In genomic region chr2:64608867-64609228, GRCh38 we compare ENCODE assay signal across 8 cellular contexts. TPM values are rescaled to one million over a fixed set of nuclear protein-coding genes. Genes with fewer than 3 reads are reported as not detected.
DNase-seq lines count a peak whose midpoint lies in the region; ATAC-seq, FAIRE-seq and TF ChIP-seq lines count a peak whose summit lies in the region.

No MANE protein-coding gene starts in this region.

- H3K4me3 ChIP-seq in keratinocyte (ENCODE audit: control insufficient read depth in 2 of 3, extremely low read depth in 1 of 3, insufficient read depth in 2 of 3, low read depth in 1 of 3, low read length in 3 of 3) (peak overlapping the region in 1 of 3 experiments; percentile 32), thymus (ENCODE audit: low read length) (peak overlapping the region; percentile 69)

- intact Hi-C loops in Right ventricle myocardium inferior (cut with DNase I) (loop anchor here (5.0 kb wide), 1 partner anchor 38 kb away; no protein-coding TSS in a partner anchor), cardiac septum (cut with DNase I) (loop anchor here (1.0 to 2.0 kb wide), 2 partner anchors 38 to 256 kb away; no protein-coding TSS in a partner anchor)
- intact Hi-C loops in activated CD8-positive, alpha-beta T cell treated with anti-CD3 and anti-CD28 coated beads for 36 hours (cut with micrococcal nuclease): loop anchor here (5.0 kb wide), 1 partner anchor 33 kb away; no protein-coding TSS in a partner anchor

- H3K79me2 ChIP-seq in keratinocyte (ENCODE audit: control insufficient read depth, insufficient read depth, low read length): no peaks in the 10 kb centered on the region

- TF ChIP-seq CTCF in activated CD8-positive, alpha-beta T cell treated with anti-CD3 and anti-CD28 coated beads for 36 hours (IDR thresholded peaks at IDR 0.05): no peak
- TF ChIP-seq CTCF in keratinocyte (optimal IDR thresholded peaks at IDR 0.05 in 1 of 3, IDR thresholded peaks at IDR 0.05 in 1 of 3, conservative IDR thresholded peaks at IDR 0.05 in 1 of 3; ENCODE audit: extremely low read depth in 1 of 3, insufficient read depth in 2 of 3, low read length in 3 of 3): peak in 1 of 3 experiments; percentile 0

- H3K4me1 Mint-ChIP-seq in activated CD8-positive, alpha-beta T cell treated with anti-CD3 and anti-CD28 coated beads for 36 hours (ENCODE audit: low read depth): peaks cover 22% of the 10 kb centered on the region

- H3K27ac ChIP-seq in keratinocyte (ENCODE audit: control insufficient read depth, insufficient read depth, low read length): peak overlapping the region; percentile 25
- peak overlapping the region; percentile 46 for H3K27ac ChIP-seq in thymus (ENCODE audit: low read depth)

- H3K36me3 Mint-ChIP-seq in activated CD8-positive, alpha-beta T cell treated with anti-CD3 and anti-CD28 coated beads for 36 hours (ENCODE audit: low read depth): no peaks in the 10 kb centered on the region

- H3K27ac Mint-ChIP-seq in activated CD8-positive, alpha-beta T cell treated with anti-CD3 and anti-CD28 coated beads for 36 hours: peak overlapping the region; percentile 68

- FAIRE-seq in keratinocyte (lab: Jason Lieb, UNC): no peak

- H3K4me1 ChIP-seq in keratinocyte (ENCODE audit: control insufficient read depth, extremely low read depth, insufficient read depth, low read length): peaks cover 40% of the 10 kb centered on the region
- peaks cover 10% of the 10 kb centered on the region for H3K4me1 ChIP-seq in thymus (ENCODE audit: control insufficient read depth, insufficient read depth, low read length)

- dilution Hi-C loops in keratinocyte (cut with MboI; ENCODE audit: extremely low pct_ligation_motif_present, low sequenced_read_pairs): no loop called here

- H3K4me3 Mint-ChIP-seq in activated CD8-positive, alpha-beta T cell treated with anti-CD3 and anti-CD28 coated beads for 36 hours: peak overlapping the region; percentile 64

- peak overlapping the region; percentile 68 for H2AFZ ChIP-seq in keratinocyte (ENCODE audit: control insufficient read depth, low read length)

- 19% methylated on average over 20 of the region's 20 CpGs for WGBS in thymus

- CTCF ChIA-PET in activated CD8-positive, alpha-beta T cell treated with anti-CD3 and anti-CD28 coated beads for 36 hours (lab: Charles Lee): interaction anchor here (0.6 to 4.0 kb wide), 24 partner anchors 9 to 278 kb away, joined by 3 to 42 read pairs (median 4); partner anchors contain the start of genes AFTPH and SERTAD2

- no peaks in the 10 kb centered on the region for H4K20me1 ChIP-seq in keratinocyte (ENCODE audit: control insufficient read depth, extremely low read depth, insufficient read depth, low read length)

- peak; percentile 14 for ATAC-seq in Right ventricle myocardium inferior
- no peak for ATAC-seq in activated CD8-positive, alpha-beta T cell treated with anti-CD3 and anti-CD28 coated beads for 36 hours

- H3K9ac ChIP-seq in keratinocyte (ENCODE audit: control insufficient read depth, extremely low read depth, insufficient read depth, low read length): peak overlapping the region; percentile 63

- H3K27me3 Mint-ChIP-seq in activated CD8-positive, alpha-beta T cell treated with anti-CD3 and anti-CD28 coated beads for 36 hours: no peaks in the 10 kb centered on the region

- peaks cover 3% of the 10 kb centered on the region for H3K9me3 ChIP-seq in keratinocyte (ENCODE audit: control insufficient read depth, low read depth, low read length)
- H3K9me3 ChIP-seq in thymus (ENCODE audit: control insufficient read depth): no peaks in the 10 kb centered on the region

- no peaks in the 10 kb centered on the region for H3K27me3 ChIP-seq in keratinocyte (ENCODE audit: control insufficient read depth, extremely low read depth, insufficient read depth, low read length)
- H3K27me3 ChIP-seq in thymus (ENCODE audit: control insufficient read depth, insufficient read depth): no peaks in the 10 kb centered on the region

- H3K9me1 ChIP-seq in keratinocyte (ENCODE audit: control insufficient read depth, extremely low read depth, insufficient read depth, low read length): no peaks in the 10 kb centered on the region

- H3K4me2 ChIP-seq in keratinocyte (ENCODE audit: control insufficient read depth, extremely low read depth, insufficient read depth, low read depth, low read length): peak overlapping the region; percentile 56

- POLR2A ChIA-PET in activated CD8-positive, alpha-beta T cell treated with anti-CD3 and anti-CD28 coated beads for 36 hours (lab: Charles Lee): interaction anchor here (0.8 to 5.6 kb wide), 9 partner anchors 9 to 85 kb away, joined by 3 to 34 read pairs (median 4); partner anchors contain the start of genes AFTPH and SERTAD2

- DNase-seq in Right ventricle myocardium inferior (ENCODE audit: missing footprints) (no peak), cardiac septum (ENCODE audit: low spot score) (no peak), keratinocyte (ENCODE audit: low read depth, low spot score) (no peak), SKM-1 treated with dmso at 0.1 percent for 144 hours (lab: John Stamatoyannopoulos, UW; ENCODE audit: unreplicated experiment) (no peak), NCI-H524 (lab: John Stamatoyannopoulos, UW) (no peak)
- no peak for DNase-seq in activated CD8-positive, alpha-beta T cell treated with anti-CD3 and anti-CD28 coated beads for 36 hours
- no peak for DNase-seq in stimulated activated CD4-positive, alpha-beta T cell treated with anti-CD3 and anti-CD28 coated beads, Interleukin-15, amount 100 ng/mL, for 24 hours

- H3K9me3 Mint-ChIP-seq in activated CD8-positive, alpha-beta T cell treated with anti-CD3 and anti-CD28 coated beads for 36 hours: no peaks in the 10 kb centered on the region

- no peaks in the 10 kb centered on the region for H3K36me3 ChIP-seq in keratinocyte (ENCODE audit: control insufficient read depth in 2 of 2, extremely low read depth in 1 of 2, insufficient read depth in 2 of 2, low read length in 2 of 2)
- H3K36me3 ChIP-seq in thymus (ENCODE audit: control insufficient read depth, insufficient read depth): no peaks in the 10 kb centered on the region

RNA-seq across cellular contexts. Expression of gene SERTAD2, which starts 44.9 kb away (rescaled TPM):
- total RNA-seq in Right ventricle myocardium inferior (13.6 TPM), cardiac septum (22.8 TPM)
- total RNA-seq in activated CD8-positive, alpha-beta T cell treated with anti-CD3 and anti-CD28 coated beads for 36 hours: 10 to 100 TPM; 31.2 to 33.9 TPM
- polyA plus RNA-seq in keratinocyte (11.2 to 13.4 TPM (median 13.1 TPM) in 3 replicates), thymus (37.6 TPM)
- 13.1 TPM for polyA plus RNA-seq in keratinocyte (2011; ENCODE audit: low read depth)
- polyA plus RNA-seq in keratinocyte (2011; cell fraction: cytosol; rRNA removed): 10.2 and 14.2 TPM in 2 replicates
- polyA plus RNA-seq in keratinocyte (2011; cell fraction: nucleus; rRNA removed): 20.6 and 23.7 TPM in 2 replicates
- polyA plus RNA-seq in keratinocyte (2012; ENCODE audit: low replicate concordance): 16.7 and 27.2 TPM in 2 replicates
- 13.2 to 19.6 TPM (median 16.9 TPM) in 3 replicates for polyA minus RNA-seq in keratinocyte
- polyA minus RNA-seq in keratinocyte (2011; cell fraction: cytosol; rRNA and poly(A)+ RNA removed): 15.2 TPM
- polyA minus RNA-seq in keratinocyte (2011; cell fraction: nucleus; rRNA and poly(A)+ RNA removed): 12.3 and 23.7 TPM in 2 replicates
